In the genomic region with DNA sequence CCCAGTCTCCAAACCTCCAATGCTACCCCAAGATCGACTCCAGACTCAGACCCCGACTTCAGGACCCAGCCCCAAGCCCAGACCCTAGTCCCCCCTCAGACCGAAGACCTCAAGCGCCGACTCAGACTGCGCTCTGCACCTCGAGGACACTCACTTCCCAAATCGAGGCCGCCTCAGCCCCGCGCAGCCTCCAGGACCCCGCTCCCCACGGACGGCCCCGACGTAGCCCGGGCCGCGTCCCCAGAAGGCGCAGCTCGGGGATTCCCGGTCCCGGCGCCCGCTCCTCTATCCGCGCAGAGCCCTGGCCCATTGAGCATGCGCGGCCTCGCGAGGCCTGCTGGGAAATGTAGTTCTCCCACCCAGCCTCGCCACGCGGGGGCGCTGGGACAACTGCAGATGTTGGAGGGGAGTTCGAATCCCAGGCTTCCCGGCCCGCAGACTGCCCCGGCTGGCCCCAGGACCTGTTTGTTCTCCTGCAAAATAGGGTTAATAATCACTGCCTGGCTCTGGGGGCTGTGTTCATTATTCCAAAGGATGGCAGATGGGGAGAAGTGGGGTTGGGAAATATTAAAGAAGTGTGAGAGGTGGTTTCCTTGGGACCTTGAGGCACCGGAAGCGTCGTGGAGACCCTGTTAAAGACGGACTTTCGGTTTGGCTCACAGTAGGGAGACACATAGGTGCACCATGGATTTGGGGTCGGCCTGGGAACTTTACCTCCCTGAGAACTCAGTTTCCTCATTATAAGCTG, we compare ENCODE assay signal across 8 cellular contexts. TPM values are rescaled to one million over a fixed set of nuclear protein-coding genes. Genes with fewer than 3 reads are reported as not detected.
DNase-seq lines count a peak whose midpoint lies in the region; ATAC-seq, FAIRE-seq and TF ChIP-seq lines count a peak whose summit lies in the region.

A gene with protein sequence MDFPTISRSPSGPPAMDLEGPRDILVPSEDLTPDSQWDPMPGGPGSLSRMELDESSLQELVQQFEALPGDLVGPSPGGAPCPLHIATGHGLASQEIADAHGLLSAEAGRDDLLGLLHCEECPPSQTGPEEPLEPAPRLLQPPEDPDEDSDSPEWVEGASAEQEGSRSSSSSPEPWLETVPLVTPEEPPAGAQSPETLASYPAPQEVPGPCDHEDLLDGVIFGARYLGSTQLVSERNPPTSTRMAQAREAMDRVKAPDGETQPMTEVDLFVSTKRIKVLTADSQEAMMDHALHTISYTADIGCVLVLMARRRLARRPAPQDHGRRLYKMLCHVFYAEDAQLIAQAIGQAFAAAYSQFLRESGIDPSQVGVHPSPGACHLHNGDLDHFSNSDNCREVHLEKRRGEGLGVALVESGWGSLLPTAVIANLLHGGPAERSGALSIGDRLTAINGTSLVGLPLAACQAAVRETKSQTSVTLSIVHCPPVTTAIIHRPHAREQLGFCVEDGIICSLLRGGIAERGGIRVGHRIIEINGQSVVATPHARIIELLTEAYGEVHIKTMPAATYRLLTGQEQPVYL (minus strand): TSS at position 311 of the 748 bp plus-strand sequence. CDS start 1,428 bp downstream, outside the sequence.

- peaks cover 31% of the 10 kb centered on the region for H3K4me1 Mint-ChIP-seq in central memory CD8-positive, alpha-beta T cell

- ATAC-seq in GM18517 (IDR thresholded peaks at IDR 0.05; ENCODE audit: unreplicated experiment) (peak; percentile 28), HG03196 (IDR thresholded peaks at IDR 0.05; ENCODE audit: unreplicated experiment) (peak; percentile 52)
- ATAC-seq in activated CD4-positive, CD25-positive, alpha-beta regulatory T cell treated with anti-CD3 and anti-CD28 coated beads, Interleukin-2, amount 50 U/mL, for 24 hours = peak; percentile 53 to 59
- ATAC-seq in central memory CD8-positive, alpha-beta T cell (replicated peaks; ENCODE audit: extremely low read depth, poor library complexity, severe bottlenecking) = peak; percentile 42

- H3K9ac ChIP-seq in kidney (ENCODE audit: low read length in 2 of 2) = peak within 1 kb of the TSS; percentile 94 to 98

- no peaks in the 10 kb centered on the region for H3K27me3 Mint-ChIP-seq in central memory CD8-positive, alpha-beta T cell

- H3K27ac ChIP-seq in 22Rv1 = peak within 1 kb of the TSS; percentile 92
- peak within 1 kb of the TSS; percentile 99 for H3K27ac ChIP-seq in kidney (ENCODE audit: low read depth in 2 of 2, low read length in 2 of 2)

- intact Hi-C loops in kidney (cut with DNase I) = no loop called here

- H3K27ac Mint-ChIP-seq in central memory CD8-positive, alpha-beta T cell (ENCODE audit: low read depth) = peak within 1 kb of the TSS; percentile 100

- no peak for FAIRE-seq in kidney (lab: Jason Lieb, UNC)

- peak within 1 kb of the TSS; percentile 99 for H3K4me3 Mint-ChIP-seq in central memory CD8-positive, alpha-beta T cell

- H3K4me1 ChIP-seq in kidney (ENCODE audit: control insufficient read depth in 1 of 2, insufficient read depth in 1 of 2, low read depth in 1 of 2, low read length in 2 of 2) = peaks cover 3 to 18% of the 10 kb centered on the region in 2 donors

- DNase-seq in NCI-H345 treated with DMSO at 0.1 percent for 48 hours (lab: John Stamatoyannopoulos, UW; ENCODE audit: unreplicated experiment) = peak; percentile 94
- peak; percentile 89 to 93 for DNase-seq in central memory CD8-positive, alpha-beta T cell (ENCODE audit: low spot score in 2 of 2)
- DNase-seq in kidney = peak; percentile 97
- peak; percentile 95 to 97 for DNase-seq in stimulated activated CD4-positive, alpha-beta T cell treated with anti-CD3 and anti-CD28 coated beads, Interleukin-15, amount 100 ng/mL, for 1 hour (ENCODE audit: low read depth in 1 of 2, low spot score in 1 of 2)

- H3K36me3 Mint-ChIP-seq in central memory CD8-positive, alpha-beta T cell (ENCODE audit: insufficient read depth) = peaks cover 46% of the 10 kb centered on the region

- no peaks in the 10 kb centered on the region for H3K9me3 Mint-ChIP-seq in central memory CD8-positive, alpha-beta T cell

- H3K36me3 ChIP-seq in kidney (ENCODE audit: control insufficient read depth in 1 of 2, insufficient read depth in 2 of 2, low read length in 2 of 2) = peaks cover 0 to 12% of the 10 kb centered on the region in 2 donors

- TF ChIP-seq CTCF in 22Rv1 (IDR thresholded peaks at IDR 0.05) (peak; percentile 89), kidney (IDR thresholded peaks at IDR 0.05; ENCODE audit: borderline replicate concordance, extremely low read depth, insufficient read depth) (peak; percentile 76)

- H3K9me3 ChIP-seq in kidney (ENCODE audit: control insufficient read depth in 1 of 2, low read length in 2 of 2) = no peaks in the 10 kb centered on the region

- H3K4me3 ChIP-seq in kidney (ENCODE audit: low read length in 2 of 2) = peak within 1 kb of the TSS; percentile 93 to 96

RNA-seq across cellular contexts. Expression of the gene that starts here (rescaled TPM):
- 27.5 TPM for total RNA-seq in kidney
- polyA plus RNA-seq in kidney (ENCODE audit: insufficient read depth, low read depth, low replicate concordance) = 17.1 TPM

Comparison
In these comparisons a context has a peak if more than half of its experiments do, and no peak if none do; other contexts are left out.
1. Peak in every context shown above with its lines: DNase-seq, ATAC-seq, H3K4me3 ChIP-seq and H3K27ac ChIP-seq.